In the genomic region with DNA sequence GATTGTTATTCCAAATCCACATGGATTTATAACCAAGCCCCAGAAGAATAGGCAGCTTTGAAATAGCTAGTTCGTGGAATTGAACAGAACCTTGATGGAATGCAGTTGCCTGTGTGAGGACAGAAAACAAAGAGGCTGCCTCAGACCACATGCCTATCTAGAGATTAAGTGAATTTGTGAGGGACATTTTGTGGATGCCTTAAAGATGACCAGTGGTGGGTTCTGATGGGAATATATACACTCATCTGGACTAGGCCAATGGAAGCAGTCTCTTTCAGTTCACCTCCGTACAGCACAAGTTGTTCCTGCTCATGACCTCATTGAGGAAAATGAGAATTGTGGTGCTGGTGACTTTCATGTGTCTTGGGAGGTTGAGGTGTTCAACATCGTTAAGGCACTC, we compare ENCODE assay signal across 1 cellular context.
TF ChIP-seq lines count a peak whose summit lies in the region.

No MANE protein-coding gene starts in this region.

TF ChIP-seq in H1, 55 proteins besides CTCF, POLR2A, EP300 and RAD21:
- TF ChIP-seq CBX5 (IDR thresholded peaks at IDR 0.05; ENCODE audit: low read depth, low read length) (no peak), EZH2 (IDR thresholded peaks at IDR 0.05; ENCODE audit: low read depth, low read length, severe bottlenecking) (no peak), ZNF274 (IDR thresholded peaks at IDR 0.05; ENCODE audit: borderline replicate concordance, extremely low read depth, low read length) (no peak), SIX5 (IDR thresholded peaks at IDR 0.05; ENCODE audit: low read depth, low read length) (no peak), NRF1 (IDR thresholded peaks at IDR 0.05; ENCODE audit: low read depth, low read length) (no peak), RFX5 (IDR thresholded peaks at IDR 0.05; ENCODE audit: borderline replicate concordance, low read depth, low read length) (no peak), CREB1 (IDR thresholded peaks at IDR 0.05) (no peak), RBBP5 (IDR thresholded peaks at IDR 0.05; ENCODE audit: borderline replicate concordance, low read depth, low read length) (no peak), HDAC6 (IDR thresholded peaks at IDR 0.05; ENCODE audit: low read depth, low read length) (no peak), NANOG (IDR thresholded peaks at IDR 0.05; ENCODE audit: insufficient read depth, low read depth, low read length, poor library complexity, severe bottlenecking) (no peak), SP1 (IDR thresholded peaks at IDR 0.05; ENCODE audit: low read depth, low read length) (no peak), GTF2F1 (IDR thresholded peaks at IDR 0.05; ENCODE audit: borderline replicate concordance, low read depth, low read length) (no peak), HDAC2 (IDR thresholded peaks at IDR 0.05; ENCODE audit: borderline replicate concordance in 1 of 2, low read depth in 2 of 2, low read length in 2 of 2) (no peak), CTBP2 (IDR thresholded peaks at IDR 0.05; ENCODE audit: borderline replicate concordance, insufficient read depth, insufficient read length, low read length) (no peak), TEAD4 (IDR thresholded peaks at IDR 0.05; ENCODE audit: low read depth, low read length) (no peak), TCF12 (IDR thresholded peaks at IDR 0.05; ENCODE audit: low read depth, low read length) (no peak), EGR1 (IDR thresholded peaks at IDR 0.05; ENCODE audit: borderline replicate concordance, low read depth, low read length) (no peak), SP4 (IDR thresholded peaks at IDR 0.05; ENCODE audit: low read length) (no peak)
- TF ChIP-seq, protein P1, sequence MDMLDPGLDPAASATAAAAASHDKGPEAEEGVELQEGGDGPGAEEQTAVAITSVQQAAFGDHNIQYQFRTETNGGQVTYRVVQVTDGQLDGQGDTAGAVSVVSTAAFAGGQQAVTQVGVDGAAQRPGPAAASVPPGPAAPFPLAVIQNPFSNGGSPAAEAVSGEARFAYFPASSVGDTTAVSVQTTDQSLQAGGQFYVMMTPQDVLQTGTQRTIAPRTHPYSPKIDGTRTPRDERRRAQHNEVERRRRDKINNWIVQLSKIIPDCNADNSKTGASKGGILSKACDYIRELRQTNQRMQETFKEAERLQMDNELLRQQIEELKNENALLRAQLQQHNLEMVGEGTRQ (IDR thresholded peaks at IDR 0.05; ENCODE audit: low read length), result no peak
